Comparison of ENCODE assay signal across 8 cellular contexts in genomic region chr19:55173186-55173716, GRCh38. TPM values are rescaled to one million over a fixed set of nuclear protein-coding genes. Genes with fewer than 3 reads are reported as not detected.
DNase-seq lines count a peak whose midpoint lies in the region; ATAC-seq, FAIRE-seq and TF ChIP-seq lines count a peak whose summit lies in the region.
"Had no signal": no experiment of that assay in that cellular context is flagged by ENCODE, and none has a peak within 500 bp of the region (broad histone marks: within the 10 kb centered on the region; RNA-seq: fewer than 3 reads in every experiment).

No MANE protein-coding gene starts in this region.

- FAIRE-seq in astrocyte (lab: Jason Lieb, UNC): no peak

- DNase-seq in astrocyte (ENCODE audit: low read depth) (no peak), iPS DF 6.9 (ENCODE audit: low read depth, low spot score) (no peak), COLO829 (ENCODE audit: low spot score) (no peak), mucosa of gallbladder (ENCODE audit: low spot score) (no peak)

- H3K36me3 ChIP-seq in HUES6 (ENCODE audit: control insufficient read depth, insufficient read depth, low read length) (no peaks in the 10 kb centered on the region), astrocyte (ENCODE audit: insufficient read depth, low read length) (no peaks in the 10 kb centered on the region), iPS DF 6.9 (ENCODE audit: control insufficient read depth, insufficient read depth, low read length) (no peaks in the 10 kb centered on the region)

- H3K36me3 Mint-ChIP-seq in astrocyte (ENCODE audit: low read depth, unreplicated experiment): no peaks in the 10 kb centered on the region
- H3K36me3 Mint-ChIP-seq in stimulated activated memory B cell treated with anti-CD40 and anti-IgM and Interleukin-4, amounts not matched to agents 10 μg/mL and 1 μg/mL and 100 μg/mL, for 72 hours: peaks cover 13% of the 10 kb centered on the region

- H3K9me3 ChIP-seq in HUES6 (ENCODE audit: control insufficient read depth, insufficient read depth, low read depth, low read length) (no peaks in the 10 kb centered on the region), astrocyte (ENCODE audit: insufficient read depth, low read depth, low read length) (peaks cover 3% of the 10 kb centered on the region), iPS DF 6.9 (ENCODE audit: control insufficient read depth, insufficient read depth, low read length) (no peaks in the 10 kb centered on the region)

- TF ChIP-seq CTCF in astrocyte (IDR thresholded peaks at IDR 0.05; ENCODE audit: insufficient read depth, low read depth, low read length): no peak

- peak overlapping the region; percentile 83 for H3K4me3 Mint-ChIP-seq in astrocyte (ENCODE audit: unreplicated experiment)
- H3K4me3 Mint-ChIP-seq in stimulated activated memory B cell treated with anti-CD40 and anti-IgM and Interleukin-4, amounts not matched to agents 10 μg/mL and 1 μg/mL and 100 μg/mL, for 72 hours: peak overlapping the region; percentile 71

- H3K4me1 Mint-ChIP-seq in astrocyte (ENCODE audit: low read depth, unreplicated experiment): peaks cover 5% of the 10 kb centered on the region
- H3K4me1 Mint-ChIP-seq in stimulated activated memory B cell treated with anti-CD40 and anti-IgM and Interleukin-4, amounts not matched to agents 10 μg/mL and 1 μg/mL and 100 μg/mL, for 72 hours: peaks cover 26% of the 10 kb centered on the region

- H3K27me3 Mint-ChIP-seq in astrocyte (ENCODE audit: low read depth, unreplicated experiment): peaks cover 54% of the 10 kb centered on the region
- peaks cover 94% of the 10 kb centered on the region for H3K27me3 Mint-ChIP-seq in stimulated activated memory B cell treated with anti-CD40 and anti-IgM and Interleukin-4, amounts not matched to agents 10 μg/mL and 1 μg/mL and 100 μg/mL, for 72 hours

- H3K4me2 ChIP-seq in astrocyte (ENCODE audit: low read length): peak overlapping the region; percentile 80

- peak overlapping the region; percentile 77 for H3K4me3 ChIP-seq in HUES6 (ENCODE audit: low read depth, low read length)
- peak overlapping the region; percentile 68 for H3K4me3 ChIP-seq in astrocyte (ENCODE audit: insufficient read depth, low read depth, low read length)
- peak overlapping the region; percentile 62 for H3K4me3 ChIP-seq in iPS DF 6.9 (ENCODE audit: low read length)

- H3K79me2 ChIP-seq in astrocyte (ENCODE audit: insufficient read depth, low read length): no peaks in the 10 kb centered on the region

- no peak overlapping the region for H3K27ac Mint-ChIP-seq in astrocyte (ENCODE audit: unreplicated experiment)
- no peak overlapping the region for H3K27ac Mint-ChIP-seq in stimulated activated memory B cell treated with anti-CD40 and anti-IgM and Interleukin-4, amounts not matched to agents 10 μg/mL and 1 μg/mL and 100 μg/mL, for 72 hours

- H4K20me1 ChIP-seq in astrocyte (ENCODE audit: insufficient read depth, low read length): no peaks in the 10 kb centered on the region

- no CpG with 5 or more reads among the region's 32 CpGs for WGBS in iPS DF 6.9 (ENCODE audit: insufficient coverage, insufficient read length)

- no peak for ATAC-seq in stimulated activated memory B cell treated with anti-CD40 and anti-IgM and Interleukin-4, amounts not matched to agents 10 μg/mL and 1 μg/mL and 100 μg/mL, for 72 hours
- ATAC-seq in GM21786 (IDR thresholded peaks at IDR 0.05; ENCODE audit: unreplicated experiment): no peak

- H3K27ac ChIP-seq in HUES6 (ENCODE audit: low read depth, low read length): no peak overlapping the region
- H3K27ac ChIP-seq in astrocyte (ENCODE audit: low read depth, low read length): no peak overlapping the region
- H3K27ac ChIP-seq in iPS DF 6.9 (ENCODE audit: low read length): no peak overlapping the region

- peaks cover 86% of the 10 kb centered on the region for H3K27me3 ChIP-seq in HUES6 (ENCODE audit: control insufficient read depth, insufficient read depth, low read length)
- peaks cover 17% of the 10 kb centered on the region for H3K27me3 ChIP-seq in astrocyte (ENCODE audit: insufficient read depth, low read length)
- peaks cover 3% of the 10 kb centered on the region; the same call in 1 of the 2 replicates for H3K27me3 ChIP-seq in iPS DF 6.9 (ENCODE audit: control insufficient read depth, insufficient read depth, low read length)

- H3K9me3 Mint-ChIP-seq in astrocyte (ENCODE audit: unreplicated experiment): no peaks in the 10 kb centered on the region
- peaks cover 3% of the 10 kb centered on the region for H3K9me3 Mint-ChIP-seq in stimulated activated memory B cell treated with anti-CD40 and anti-IgM and Interleukin-4, amounts not matched to agents 10 μg/mL and 1 μg/mL and 100 μg/mL, for 72 hours

- H3K4me1 ChIP-seq in HUES6 (ENCODE audit: control insufficient read depth, insufficient read depth, low read length) (peaks cover 17% of the 10 kb centered on the region), astrocyte (ENCODE audit: insufficient read depth, low read length) (peaks cover 13% of the 10 kb centered on the region), iPS DF 6.9 (ENCODE audit: control insufficient read depth, insufficient read depth, low read length) (0 out of 2 replicates have a peak, but pooled peaks cover 2% of the 10 kb centered on the region)

- peak overlapping the region; percentile 79 for H2AFZ ChIP-seq in astrocyte (ENCODE audit: low read depth, low read length)

- no peak overlapping the region for H3K9ac ChIP-seq in HUES6 (ENCODE audit: low read length)
- peak overlapping the region; percentile 53 for H3K9ac ChIP-seq in astrocyte (ENCODE audit: low read length)

RNA-seq across cellular contexts. Expression of gene DNAAF3, which starts 6.8 kb away (rescaled TPM):
- 1.3 and 1.8 TPM in 2 replicates for total RNA-seq in astrocyte
- total RNA-seq in mucosa of gallbladder: 7.3 TPM

RNA-seq across cellular contexts. Expression of gene SYT5, which starts 6.8 kb away (rescaled TPM):
- total RNA-seq in astrocyte (1.1 and 1.9 TPM in 2 replicates), mucosa of gallbladder (not detected)

RNA-seq across cellular contexts. Expression of gene TNNI3, which starts 15.7 kb away (rescaled TPM):
- total RNA-seq in astrocyte (not detected in 2 replicates), mucosa of gallbladder (not detected)
- total RNA-seq: glomerular endothelial cell had no signal

RNA-seq across cellular contexts. Expression of gene TNNT1, which starts 24.2 kb away (rescaled TPM):
- total RNA-seq in astrocyte: 7.1 and 8.3 TPM in 2 replicates
- total RNA-seq in mucosa of gallbladder: 0.72 TPM
- total RNA-seq: glomerular endothelial cell had no signal

RNA-seq across cellular contexts. Expression of gene PTPRH, which starts 36.0 kb away (rescaled TPM):
- total RNA-seq in astrocyte: 0.99 and 1.0 TPM in 2 replicates
- 175 TPM for total RNA-seq in mucosa of gallbladder
